8 cellular contexts compared by ENCODE assay signal in the genomic region with DNA sequence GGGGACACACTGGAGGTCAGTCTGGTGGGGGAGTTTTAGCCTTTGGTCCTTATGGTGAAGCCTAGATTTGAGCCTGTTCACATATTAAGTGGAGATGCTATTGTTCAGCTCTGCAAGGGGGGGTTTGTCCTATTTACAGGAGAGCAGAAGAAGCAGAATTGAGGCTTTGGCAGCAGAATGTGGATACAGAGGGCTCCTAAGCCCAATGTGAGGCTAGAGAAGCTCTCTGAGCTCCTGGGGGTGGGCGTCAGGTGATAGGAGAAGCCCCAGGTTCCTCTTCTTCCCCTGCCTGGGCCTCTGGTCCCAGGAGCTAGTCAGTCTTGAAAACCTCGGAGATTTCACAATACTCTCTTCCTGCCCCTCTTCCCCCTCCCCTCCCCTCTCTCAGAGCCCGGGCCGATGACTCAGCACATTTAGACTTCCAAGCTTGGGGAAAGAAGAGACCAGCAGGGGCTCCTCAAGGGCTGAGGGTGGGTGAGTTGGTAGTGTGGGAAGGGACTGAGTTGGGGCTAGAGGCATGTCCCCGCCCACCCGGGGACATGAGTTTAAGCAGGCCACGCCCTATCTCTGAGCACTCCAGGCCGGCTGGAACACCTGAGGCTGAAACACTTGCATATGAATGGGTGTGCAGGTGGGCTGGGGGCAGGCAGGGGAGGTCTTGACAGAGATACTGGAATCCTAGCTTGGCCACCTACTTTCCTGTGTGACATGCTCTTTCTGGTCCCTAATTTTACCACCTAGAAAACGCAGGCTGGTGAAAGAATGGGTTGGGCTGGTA. TPM values are rescaled to one million over a fixed set of nuclear protein-coding genes. Genes with fewer than 3 reads are reported as not detected.
DNase-seq lines count a peak whose midpoint lies in the region; ATAC-seq and TF ChIP-seq lines count a peak whose summit lies in the region.

No MANE protein-coding gene starts in this region.

- H2BK120ac ChIP-seq in trophoblast cell (ENCODE audit: insufficient read depth, low read length, poor library complexity), result no peak overlapping the region

- peak; percentile 73 for DNase-seq in CD1c-positive myeloid dendritic cell (ENCODE audit: extremely low spot score)
- peak; percentile 72 for DNase-seq in SK-MEL-5 (ENCODE audit: low read depth, low spot score)
- peak; percentile 76 to 89 (median 85) for DNase-seq in adrenal gland
- peak; percentile 46 to 63 for DNase-seq in heart right ventricle
- peak; percentile 74 to 82 for DNase-seq in trophoblast cell
- DNase-seq in uterus, result peak; percentile 78 to 89

- peaks cover 12% of the 10 kb centered on the region for H3K9me3 ChIP-seq in HUES48 (ENCODE audit: control insufficient read depth, insufficient read depth, low read length)
- H3K9me3 ChIP-seq in adrenal gland (replicated peaks in 1 of 3), result no peaks in the 10 kb centered on the region
- H3K9me3 ChIP-seq in heart right ventricle, result peaks cover 0 to 14% (median 0%) of the 10 kb centered on the region in 11 donors
- no peaks in the 10 kb centered on the region for H3K9me3 ChIP-seq in trophoblast cell (ENCODE audit: insufficient read depth, low read depth, low read length)
- H3K9me3 ChIP-seq in uterus, result no peaks in the 10 kb centered on the region

- H4K12ac ChIP-seq in trophoblast cell (ENCODE audit: low read depth, low read length), result no peak overlapping the region

- peak overlapping the region; percentile 61 for H3K14ac ChIP-seq in trophoblast cell (ENCODE audit: low read length)

- intact Hi-C loops in adrenal gland (cut with DNase I) (loop anchor here in 1 of 2 donors (10.0 kb wide), 1 partner anchor 65 kb away; the partner anchor contains the start of gene KCND1), heart right ventricle (cut with DNase I) (loop anchor here in 7 of 10 donors (5.0 to 10.0 kb wide), 5 partner anchors 37 to 85 kb away; partner anchors contain the start of genes GRIPAP1 (in 3 of the 7), KCND1 (in 2 of the 7), OTUD5 (in 1 of the 7) and WDR45 (in 1 of the 7)), uterus (cut with DNase I; ENCODE audit: low total_unique reads) (no loop called here)

- H3K27ac ChIP-seq in HUES48 (ENCODE audit: low read depth, low read length) (peak overlapping the region; percentile 98), adrenal gland (peak overlapping the region; percentile 62 to 99 (median 95)), heart right ventricle (peak overlapping the region in 9 of 10 donors; percentile 42 to 99 (median 68)), trophoblast cell (ENCODE audit: low read depth, low read length) (peak overlapping the region; percentile 88), uterus (peak overlapping the region; percentile 97 to 98)

- H3K79me1 ChIP-seq in trophoblast cell (ENCODE audit: low read length), result peaks cover 20% of the 10 kb centered on the region

- peak in 1 of 2 donors; percentile 51 for TF ChIP-seq POLR2A in adrenal gland (IDR thresholded peaks at IDR 0.05)
- peak in 1 of 2 donors; percentile 25 for TF ChIP-seq POLR2A in uterus (IDR thresholded peaks at IDR 0.05)

- H2AFZ ChIP-seq in trophoblast cell (ENCODE audit: insufficient read depth, low read length, poor library complexity), result no peak overlapping the region

- peaks cover 35% of the 10 kb centered on the region for H3K36me3 ChIP-seq in HUES48 (ENCODE audit: control insufficient read depth, insufficient read depth, low read length)
- H3K36me3 ChIP-seq in adrenal gland (replicated peaks in 1 of 2), result peaks cover 0 to 36% of the 10 kb centered on the region in 2 donors
- H3K36me3 ChIP-seq in heart right ventricle, result peaks cover 0 to 46% (median 0%) of the 10 kb centered on the region in 9 donors
- peaks cover 22 to 26% of the 10 kb centered on the region in 2 experiments for H3K36me3 ChIP-seq in trophoblast cell (ENCODE audit: control insufficient read depth in 1 of 2, insufficient read depth in 2 of 2, low read length in 2 of 2)
- no peaks in the 10 kb centered on the region for H3K36me3 ChIP-seq in uterus

- ATAC-seq in heart right ventricle (peak in 5 of 8 donors; percentile 4 to 38 (median 8)), GM19035 (IDR thresholded peaks at IDR 0.05; ENCODE audit: unreplicated experiment) (no peak)

- peaks cover 8% of the 10 kb centered on the region for H3K79me2 ChIP-seq in trophoblast cell (ENCODE audit: control insufficient read depth, insufficient read depth, low read length, poor library complexity)

- H3K4me2 ChIP-seq in trophoblast cell (ENCODE audit: low read length), result peak overlapping the region; percentile 57

- peak overlapping the region; percentile 85 for H4K91ac ChIP-seq in trophoblast cell (ENCODE audit: low read depth, low read length)

- peak overlapping the region; percentile 65 for H2BK5ac ChIP-seq in trophoblast cell (ENCODE audit: low read depth, low read length, poor library complexity)

- no peak overlapping the region for H3K23ac ChIP-seq in trophoblast cell (ENCODE audit: low read length)

- H3K18ac ChIP-seq in trophoblast cell (ENCODE audit: low read length), result no peak overlapping the region

- no peaks in the 10 kb centered on the region for H3K27me3 ChIP-seq in HUES48 (ENCODE audit: control insufficient read depth, insufficient read depth, low read length)
- no peaks in the 10 kb centered on the region for H3K27me3 ChIP-seq in adrenal gland
- H3K27me3 ChIP-seq in heart right ventricle, result no peaks in the 10 kb centered on the region
- H3K27me3 ChIP-seq in trophoblast cell (ENCODE audit: insufficient read depth, low read length), result no peaks in the 10 kb centered on the region
- H3K27me3 ChIP-seq in uterus, result no peaks in the 10 kb centered on the region

- peak overlapping the region; percentile 50; the same call in 1 of the 2 replicates for H3K9ac ChIP-seq in HUES48 (ENCODE audit: low read depth, low read length)
- H3K9ac ChIP-seq in trophoblast cell (ENCODE audit: low read length), result peak overlapping the region; percentile 79

- peak overlapping the region; percentile 34 for H3K4ac ChIP-seq in trophoblast cell (ENCODE audit: low read depth, low read length)

- WGBS in adrenal gland, 4 donors, result 0 to 28% (median 13%) methylated on average over 3 to 9 of the region's 9 CpGs
- 10 to 13% methylated on average over 8 of the region's 9 CpGs for WGBS in heart right ventricle, 2 donors
- WGBS in trophoblast cell (ENCODE audit: extremely low coverage, insufficient coverage, insufficient read length), result no CpG with 5 or more reads among the region's 9 CpGs

- H3K4me1 ChIP-seq in HUES48 (ENCODE audit: control insufficient read depth, insufficient read depth, low read length), result peaks cover 9% of the 10 kb centered on the region
- H3K4me1 ChIP-seq in adrenal gland (replicated peaks in 1 of 2), result peaks cover 9% of the 10 kb centered on the region in 2 donors
- peaks cover 0 to 35% (median 15%) of the 10 kb centered on the region in 9 donors for H3K4me1 ChIP-seq in heart right ventricle
- H3K4me1 ChIP-seq in trophoblast cell (ENCODE audit: control insufficient read depth in 1 of 2, insufficient read depth in 2 of 2, low read length in 2 of 2), result peaks cover 7 to 14% of the 10 kb centered on the region in 2 experiments
- H3K4me1 ChIP-seq in uterus, result peaks cover 0 to 4% of the 10 kb centered on the region in 2 donors

- H3K4me3 ChIP-seq in HUES48 (ENCODE audit: low read depth, low read length) (peak overlapping the region; percentile 82), adrenal gland (peak overlapping the region in 1 of 4 donors; percentile 82), heart right ventricle (peak overlapping the region in 7 of 10 donors; percentile 3 to 92 (median 78)), trophoblast cell (ENCODE audit: low read depth, low read length) (no peak overlapping the region), uterus (peak overlapping the region; percentile 6 to 57)

- TF ChIP-seq CTCF in adrenal gland (IDR thresholded peaks at IDR 0.05) (peak in 1 of 6 experiments; percentile 24), heart right ventricle (IDR thresholded peaks at IDR 0.05) (peak in 1 of 9 donors; percentile 13), uterus (IDR thresholded peaks at IDR 0.05) (peak in 1 of 4 experiments; percentile 22)

- in situ Hi-C loops in SK-MEL-5 (cut with HindIII; ENCODE audit: low pct_unique_long_range_greater_than_20kb, low sequenced_read_pairs), result no loop called here

- H4K8ac ChIP-seq in trophoblast cell (ENCODE audit: low read depth, low read length), result no peak overlapping the region

- peak overlapping the region; percentile 32 for H2BK12ac ChIP-seq in trophoblast cell (ENCODE audit: low read length)

- H2AK5ac ChIP-seq in trophoblast cell (ENCODE audit: low read length), result no peak overlapping the region

RNA-seq across cellular contexts. Expression of gene TFE3, which starts 3.4 kb away (rescaled TPM):
- total RNA-seq in SK-MEL-5 (2014; rRNA removed; shearing (Covaris generic)), result 17.0 and 20.0 TPM in 2 replicates
- 38.2 and 48.0 TPM in 2 replicates for polyA plus RNA-seq in SK-MEL-5 (2015; cell fraction: cytosol; rRNA removed)
- polyA plus RNA-seq in SK-MEL-5 (2015; cell fraction: nucleus; rRNA removed), result 26.4 and 34.8 TPM in 2 replicates
- total RNA-seq in adrenal gland (100 to 1,000 TPM in 4 of 8 donors, 10 to 100 TPM in 4; 79.2 to 168 (median 97.6) TPM), heart right ventricle (10 to 100 TPM; 13.8 to 29.1 (median 16.1) TPM), uterus (10 to 100 TPM; 16.7 to 75.0 (median 38.7) TPM)
- polyA plus RNA-seq in adrenal gland (10 to 100 TPM; 45.6 to 76.1 (median 65.9) TPM), heart right ventricle (10 to 100 TPM; 17.6 to 34.8 TPM)
- polyA plus RNA-seq in trophoblast cell (2013), result 25.5 and 26.5 TPM in 2 replicates

RNA-seq across cellular contexts. Expression of gene CCDC120, which starts 19.0 kb away (rescaled TPM):
- 0.77 and 1.0 TPM in 2 replicates for total RNA-seq in SK-MEL-5 (2014; rRNA removed; shearing (Covaris generic))
- polyA plus RNA-seq in SK-MEL-5 (2015; cell fraction: cytosol; rRNA removed), result 8.2 and 8.4 TPM in 2 replicates
- 6.6 and 9.9 TPM in 2 replicates for polyA plus RNA-seq in SK-MEL-5 (2015; cell fraction: nucleus; rRNA removed)
- 10 to 100 TPM in 1 of 8 donors, 1 to 10 TPM in 7; 1.7 to 30.6 (median 4.0) TPM for total RNA-seq in adrenal gland
- 1 to 10 TPM; 1.1 to 8.2 (median 2.7) TPM for polyA plus RNA-seq in adrenal gland
- total RNA-seq in heart right ventricle, result 1 to 10 TPM in 7 of 10 donors, under 1 TPM in 3; 0.71 to 2.0 (median 1.2) TPM
- 1 to 10 TPM in 1 of 2 donors, under 1 TPM in 1; 0.70 to 1.7 TPM for polyA plus RNA-seq in heart right ventricle
- polyA plus RNA-seq in trophoblast cell (2013), result 15.3 and 15.8 TPM in 2 replicates
- 10 to 100 TPM in 1 of 4 donors, 1 to 10 TPM in 3; 2.0 to 12.0 (median 4.2) TPM for total RNA-seq in uterus

RNA-seq across cellular contexts. Expression of gene PRAF2, which starts 34.0 kb away (rescaled TPM):
- 2.3 and 4.8 TPM in 2 replicates for total RNA-seq in SK-MEL-5 (2014; rRNA removed; shearing (Covaris generic))
- polyA plus RNA-seq in SK-MEL-5 (2015; cell fraction: cytosol; rRNA removed), result 21.0 and 30.6 TPM in 2 replicates
- 24.6 and 30.5 TPM in 2 replicates for polyA plus RNA-seq in SK-MEL-5 (2015; cell fraction: nucleus; rRNA removed)
- total RNA-seq in adrenal gland, result 10 to 100 TPM in 7 of 8 donors, 1 to 10 TPM in 1; 9.7 to 44.5 (median 35.8) TPM
- polyA plus RNA-seq in adrenal gland, result 100 to 1,000 TPM in 1 of 3 donors, 10 to 100 TPM in 2; 66.0 to 100 (median 85.5) TPM
- 10 to 100 TPM in 1 of 10 donors, 1 to 10 TPM in 9; 5.4 to 16.9 (median 8.1) TPM for total RNA-seq in heart right ventricle
- 10 to 100 TPM; 24.4 to 26.5 TPM for polyA plus RNA-seq in heart right ventricle
- 45.4 and 45.7 TPM in 2 replicates for polyA plus RNA-seq in trophoblast cell (2013)
- 10 to 100 TPM in 2 of 4 donors, 1 to 10 TPM in 1, under 1 TPM in 1; 0.77 to 45.2 (median 23.8) TPM for total RNA-seq in uterus

RNA-seq across cellular contexts. Expression of gene GRIPAP1, which starts 37.7 kb away (rescaled TPM):
- total RNA-seq in SK-MEL-5 (2014; rRNA removed; shearing (Covaris generic)), result 16.6 and 17.0 TPM in 2 replicates
- 25.8 and 30.4 TPM in 2 replicates for polyA plus RNA-seq in SK-MEL-5 (2015; cell fraction: cytosol; rRNA removed)
- 127 and 132 TPM in 2 replicates for polyA plus RNA-seq in SK-MEL-5 (2015; cell fraction: nucleus; rRNA removed)
- total RNA-seq in adrenal gland (10 to 100 TPM; 27.4 to 60.3 (median 41.6) TPM), heart right ventricle (10 to 100 TPM; 16.2 to 26.0 (median 21.9) TPM), uterus (10 to 100 TPM; 15.4 to 57.6 (median 22.0) TPM)
- polyA plus RNA-seq in adrenal gland (10 to 100 TPM; 39.8 to 86.6 (median 44.1) TPM), heart right ventricle (10 to 100 TPM; 16.6 to 34.1 TPM)
- polyA plus RNA-seq in trophoblast cell (2013), result 13.3 and 14.0 TPM in 2 replicates

RNA-seq across cellular contexts. Expression of gene WDR45, which starts 39.9 kb away (rescaled TPM):
- total RNA-seq in SK-MEL-5 (2014; rRNA removed; shearing (Covaris generic)), result 71.6 and 87.0 TPM in 2 replicates
- polyA plus RNA-seq in SK-MEL-5 (2015; cell fraction: cytosol; rRNA removed), result 79.8 and 81.5 TPM in 2 replicates
- 370 and 434 TPM in 2 replicates for polyA plus RNA-seq in SK-MEL-5 (2015; cell fraction: nucleus; rRNA removed)
- total RNA-seq in adrenal gland (100 to 1,000 TPM in 6 of 8 donors, 10 to 100 TPM in 2; 73.4 to 139 (median 110) TPM), heart right ventricle (10 to 100 TPM; 45.7 to 84.7 (median 60.6) TPM), uterus (10 to 100 TPM; 37.6 to 96.5 (median 58.7) TPM)
- polyA plus RNA-seq in adrenal gland (100 to 1,000 TPM in 2 of 3 donors, 10 to 100 TPM in 1; 59.4 to 184 (median 170) TPM), heart right ventricle (100 to 1,000 TPM in 1 of 2 donors, 10 to 100 TPM in 1; 87.7 to 107 TPM)
- 39.0 and 40.1 TPM in 2 replicates for polyA plus RNA-seq in trophoblast cell (2013)
